ENCODE assay signal across 17 cellular contexts in genomic region chr12:21683115-21683514, GRCh38. TPM values are rescaled to one million over a fixed set of nuclear protein-coding genes. Genes with fewer than 3 reads are reported as not detected.
DNase-seq lines count a peak whose midpoint lies in the region; ATAC-seq, FAIRE-seq and TF ChIP-seq lines count a peak whose summit lies in the region.
"Had no signal": no experiment of that assay in that cellular context is flagged by ENCODE, and none has a peak within 500 bp of the region (broad histone marks: within the 10 kb centered on the region; RNA-seq: fewer than 3 reads in every experiment).

No MANE protein-coding gene starts in this region.

- no peaks in the 10 kb centered on the region for H3K36me3 Mint-ChIP-seq in activated naive CD4-positive, alpha-beta T cell treated with anti-CD3 and anti-CD28 coated beads, Interleukin-2, amount 10 ng/mL, durations not matched to agents 7 days and 5 days
- H3K36me3 Mint-ChIP-seq in activated naive CD4-positive, alpha-beta T cell treated with anti-CD3 and anti-CD28 coated beads, Interleukin-2, amount 50 U/mL, for 72 hours = peaks cover 0 to 3% of the 10 kb centered on the region in 2 donors
- H3K36me3 Mint-ChIP-seq in GM23338 (ENCODE audit: low read depth) = no peaks in the 10 kb centered on the region
- H3K36me3 Mint-ChIP-seq: CD14-positive monocyte; CD8-positive, alpha-beta T cell had no signal

- peaks cover 0 to 2% (median 0%) of the 10 kb centered on the region in 12 donors for H3K9me3 ChIP-seq in heart left ventricle
- H3K9me3 ChIP-seq in right lobe of liver = no peaks in the 10 kb centered on the region

- no peak overlapping the region for H3K4me3 Mint-ChIP-seq in activated naive CD4-positive, alpha-beta T cell treated with anti-CD3 and anti-CD28 coated beads, Interleukin-2, amount 10 ng/mL, durations not matched to agents 7 days and 5 days
- no peak overlapping the region for H3K4me3 Mint-ChIP-seq in GM23338
- H3K4me3 Mint-ChIP-seq: CD14-positive monocyte; CD8-positive, alpha-beta T cell had no signal

- DNase-seq in activated naive CD4-positive, alpha-beta T cell treated with anti-CD3 and anti-CD28 coated beads, Interleukin-2, amount 10 ng/mL, durations not matched to agents 7 days and 5 days = no peak
- no peak for DNase-seq in activated naive CD4-positive, alpha-beta T cell treated with anti-CD3 and anti-CD28 coated beads, Interleukin-2, amount 50 U/mL, for 72 hours (ENCODE audit: low spot score in 2 of 2)
- DNase-seq in GM23338 (ENCODE audit: low spot score) (no peak), heart left ventricle (no peak), right lobe of liver (peak in 1 of 3 donors; percentile 69), UCSD-AML1 (lab: John Stamatoyannopoulos, UW; ENCODE audit: unreplicated experiment) (no peak), GM12891 (ENCODE audit: insufficient read length, low spot score) (no peak), head of caudate nucleus (no peak)
- DNase-seq: CD8-positive, alpha-beta T cell; COR-L47; DMS153; DND-41; GF-D8; H7 had no signal

- 43 to 58% (median 49%) methylated on average over 3 of the region's 3 CpGs for WGBS in heart left ventricle, 4 donors
- 31% methylated on average over 3 of the region's 3 CpGs for WGBS in right lobe of liver (ENCODE audit: insufficient coverage, low coverage, low lambda C conversion rate, missing lambda C conversion rate)

- peak overlapping the region; percentile 56 for H3K27ac Mint-ChIP-seq in activated naive CD4-positive, alpha-beta T cell treated with anti-CD3 and anti-CD28 coated beads, Interleukin-2, amount 10 ng/mL, durations not matched to agents 7 days and 5 days
- H3K27ac Mint-ChIP-seq in activated naive CD4-positive, alpha-beta T cell treated with anti-CD3 and anti-CD28 coated beads, Interleukin-2, amount 50 U/mL, for 72 hours = no peak overlapping the region
- no peak overlapping the region for H3K27ac Mint-ChIP-seq in GM23338
- H3K27ac Mint-ChIP-seq: CD14-positive monocyte; CD8-positive, alpha-beta T cell had no signal

- TF ChIP-seq CTCF in GM23338 (conservative IDR thresholded peaks at IDR 0.05; ENCODE audit: low read depth in 2 of 2) (no peak), heart left ventricle (IDR thresholded peaks at IDR 0.05) (no peak), right lobe of liver (IDR thresholded peaks at IDR 0.05) (no peak)

- TF ChIP-seq POLR2A in heart left ventricle (IDR thresholded peaks at IDR 0.05) = no peak
- TF ChIP-seq POLR2A in right lobe of liver (IDR thresholded peaks at IDR 0.05) = no peak
- no peak for TF ChIP-seq POLR2A in GM12891 (IDR thresholded peaks at IDR 0.05; ENCODE audit: low read depth, low read length)

- ATAC-seq in activated naive CD4-positive, alpha-beta T cell treated with anti-CD3 and anti-CD28 coated beads, Interleukin-2, amount 50 U/mL, for 72 hours = no peak
- ATAC-seq in GM23338 (no peak), heart left ventricle (peak in 3 of 4 donors; percentile 50 to 81 (median 65)), right lobe of liver (peak; percentile 72 to 80 (median 74))
- ATAC-seq: CD8-positive, alpha-beta T cell had no signal

- no peaks in the 10 kb centered on the region for H3F3A ChIP-seq in GM23338 (replicated peaks; ENCODE audit: low read depth)

- H3K4me1 ChIP-seq in GM23338 (ENCODE audit: insufficient read depth) (no peaks in the 10 kb centered on the region), heart left ventricle (peaks cover 0 to 16% (median 0%) of the 10 kb centered on the region in 12 donors), right lobe of liver (peaks cover 0 to 7% (median 0%) of the 10 kb centered on the region in 4 donors)

- CTCF ChIA-PET in activated naive CD4-positive, alpha-beta T cell treated with anti-CD3 and anti-CD28 coated beads, Interleukin-2, amount 10 ng/mL, durations not matched to agents 7 days and 5 days (lab: Charles Lee) = interaction anchor here (1.0 to 1.2 kb wide), 2 partner anchors 36 to 78 kb away, joined by 3 read pairs; no protein-coding TSS in a partner anchor

- no peaks in the 10 kb centered on the region for H3K9me2 ChIP-seq in GM23338 (ENCODE audit: insufficient read depth)

- no peak overlapping the region for H3K4me2 ChIP-seq in GM23338

- H2AFZ ChIP-seq in GM23338 = peak overlapping the region; percentile 48; the same call in 1 of the 2 replicates

- intact Hi-C loops in heart left ventricle (cut with DNase I) (loop anchor here in 4 of 10 donors (2.0 to 10.0 kb wide), 5 partner anchors 74 to 186 kb away; partner anchors contain the start of genes GOLT1B (in 2 of the 4) and RECQL (in 2 of the 4)), right lobe of liver (cut with DNase I) (no loop called here), head of caudate nucleus (cut with DNase I) (no loop called here)

- FAIRE-seq in GM12891 (lab: Jason Lieb, UNC) = no peak
- FAIRE-seq: D721Med had no signal

- no peak overlapping the region for H3K27ac ChIP-seq in GM23338 (ENCODE audit: low read depth)
- peak overlapping the region in 6 of 12 donors; percentile 17 to 53 (median 38) for H3K27ac ChIP-seq in heart left ventricle
- no peak overlapping the region for H3K27ac ChIP-seq in right lobe of liver
- H3K27ac ChIP-seq: 22Rv1 had no signal

- H3K27me3 ChIP-seq in GM23338 (ENCODE audit: insufficient read depth) (no peaks in the 10 kb centered on the region), heart left ventricle (peaks cover 0 to 2% (median 0%) of the 10 kb centered on the region in 9 donors), right lobe of liver (no peaks in the 10 kb centered on the region)

- H3K79me2 ChIP-seq in GM23338 (replicated peaks; ENCODE audit: insufficient read depth) = no peaks in the 10 kb centered on the region

- H3K4me1 Mint-ChIP-seq in activated naive CD4-positive, alpha-beta T cell treated with anti-CD3 and anti-CD28 coated beads, Interleukin-2, amount 10 ng/mL, durations not matched to agents 7 days and 5 days = peaks cover 22% of the 10 kb centered on the region
- H3K4me1 Mint-ChIP-seq in GM23338 = no peaks in the 10 kb centered on the region

- H3K27me3 Mint-ChIP-seq in activated naive CD4-positive, alpha-beta T cell treated with anti-CD3 and anti-CD28 coated beads, Interleukin-2, amount 10 ng/mL, durations not matched to agents 7 days and 5 days = peaks cover 8% of the 10 kb centered on the region
- H3K27me3 Mint-ChIP-seq in GM23338 (ENCODE audit: insufficient read depth, low read depth, poor library complexity) = peaks cover 4% of the 10 kb centered on the region

- H3K9me3 Mint-ChIP-seq in activated naive CD4-positive, alpha-beta T cell treated with anti-CD3 and anti-CD28 coated beads, Interleukin-2, amount 10 ng/mL, durations not matched to agents 7 days and 5 days = peaks cover 5% of the 10 kb centered on the region
- H3K9me3 Mint-ChIP-seq in activated naive CD4-positive, alpha-beta T cell treated with anti-CD3 and anti-CD28 coated beads, Interleukin-2, amount 50 U/mL, for 72 hours = no peaks in the 10 kb centered on the region
- H3K9me3 Mint-ChIP-seq in GM23338 = no peaks in the 10 kb centered on the region
- H3K9me3 Mint-ChIP-seq: CD8-positive, alpha-beta T cell had no signal

- H3K4me3 ChIP-seq in GM23338 (no peak overlapping the region), heart left ventricle (no peak overlapping the region), right lobe of liver (no peak overlapping the region)

- H3K36me3 ChIP-seq in GM23338 (ENCODE audit: insufficient read depth) (no peaks in the 10 kb centered on the region), heart left ventricle (no peaks in the 10 kb centered on the region), right lobe of liver (no peaks in the 10 kb centered on the region)

- H4K20me1 ChIP-seq in GM23338 (replicated peaks; ENCODE audit: insufficient read depth) = no peaks in the 10 kb centered on the region

TF ChIP-seq in GM23338, 12 proteins besides CTCF, POLR2A, EP300 and RAD21 (continues in another document):
- TF ChIP-seq ZNF114 (CRISPR knock-in tag; IDR thresholded peaks at IDR 0.05) = no peak

TF ChIP-seq in GM12891, 5 proteins besides CTCF, POLR2A, EP300 and RAD21:
- TF ChIP-seq TAF1 (IDR thresholded peaks at IDR 0.05; ENCODE audit: low read depth, low read length) = no peak
- no peak for TF ChIP-seq SPI1 (IDR thresholded peaks at IDR 0.05; ENCODE audit: low read depth, low read length)
- TF ChIP-seq POU2F2 (IDR thresholded peaks at IDR 0.05; ENCODE audit: low read depth, low read length) = no peak
- no peak for TF ChIP-seq POLR2AphosphoS5 (IDR thresholded peaks at IDR 0.05; ENCODE audit: low read depth, low read length)
- TF ChIP-seq PAX5 (IDR thresholded peaks at IDR 0.05; ENCODE audit: insufficient read depth, low read length, severe bottlenecking) = no peak

RNA-seq across cellular contexts. Expression of gene LDHB, which starts 25.5 kb away (rescaled TPM):
- 1,000 to 10,000 TPM; 1,506 to 1,689 TPM for total RNA-seq in activated naive CD4-positive, alpha-beta T cell treated with anti-CD3 and anti-CD28 coated beads, Interleukin-2, amount 50 U/mL, for 72 hours
- total RNA-seq in GM23338 (2014; rRNA removed; shearing (Covaris generic)) = 1,537 and 1,654 TPM in 2 replicates
- polyA plus RNA-seq in GM23338 (2016; fragmentation: Nextera tagmentation; extraction: Ambion mirVana) (1,924 and 1,990 TPM in 2 replicates), heart left ventricle (1,000 to 10,000 TPM; 1,100 to 2,070 TPM)
- total RNA-seq in heart left ventricle (1,000 to 10,000 TPM; 1,099 to 3,071 (median 2,267) TPM), right lobe of liver (10 to 100 TPM; 12.4 to 28.1 (median 17.8) TPM)
- polyA plus RNA-seq in GM12891 (2012; ENCODE audit: low read depth, missing spikeins) = 1,494 TPM

Comparison
In these comparisons a context has a peak if more than half of its experiments do, and no peak if none do; other contexts are left out.
1. ATAC-seq: peak in heart left ventricle (3 of 4) and right lobe of liver (4 of 4); none in activated naive CD4-positive, alpha-beta T cell treated with anti-CD3 and anti-CD28 coated beads, Interleukin-2, amount 50 U/mL, for 72 hours (0 of 2) and GM23338 (single experiment).
2. RNA of gene LDHB, which starts 25.5 kb away (total RNA-seq): 1,099 to 3,071 TPM in heart left ventricle, 1,506 to 1,689 TPM in activated naive CD4-positive, alpha-beta T cell treated with anti-CD3 and anti-CD28 coated beads, Interleukin-2, amount 50 U/mL, for 72 hours and 1,537 to 1,654 TPM in GM23338; 12.4 to 28.1 TPM in right lobe of liver; every median in the first group is over 10 times any median in the second.